In genomic region chr13:51583875-51584730, GRCh38 we compare ENCODE assay signal across 8 cellular contexts. TPM values are rescaled to one million over a fixed set of nuclear protein-coding genes. Genes with fewer than 3 reads are reported as not detected.
DNase-seq lines count a peak whose midpoint lies in the region; ATAC-seq and TF ChIP-seq lines count a peak whose summit lies in the region.

A gene with protein sequence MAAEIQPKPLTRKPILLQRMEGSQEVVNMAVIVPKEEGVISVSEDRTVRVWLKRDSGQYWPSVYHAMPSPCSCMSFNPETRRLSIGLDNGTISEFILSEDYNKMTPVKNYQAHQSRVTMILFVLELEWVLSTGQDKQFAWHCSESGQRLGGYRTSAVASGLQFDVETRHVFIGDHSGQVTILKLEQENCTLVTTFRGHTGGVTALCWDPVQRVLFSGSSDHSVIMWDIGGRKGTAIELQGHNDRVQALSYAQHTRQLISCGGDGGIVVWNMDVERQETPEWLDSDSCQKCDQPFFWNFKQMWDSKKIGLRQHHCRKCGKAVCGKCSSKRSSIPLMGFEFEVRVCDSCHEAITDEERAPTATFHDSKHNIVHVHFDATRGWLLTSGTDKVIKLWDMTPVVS (plus strand): TSS chr13:51584462. CDS start chr13:51584688, 226 bp downstream.

- H4K20me1 ChIP-seq in PC-9 (ENCODE audit: insufficient read depth): no peaks in the 10 kb centered on the region

- no peaks in the 10 kb centered on the region; the same call in 1 of the 2 replicates for H3K9me2 ChIP-seq in PC-9 (ENCODE audit: insufficient read depth)

- peak within 1 kb of the TSS; percentile 82 for H3K4me3 ChIP-seq in Jurkat, Clone E6-1 (ENCODE audit: low read length)
- peak within 1 kb of the TSS; percentile 91 for H3K4me3 ChIP-seq in PC-9
- peak within 1 kb of the TSS; percentile 78 to 90 for H3K4me3 ChIP-seq in mucosa of rectum (ENCODE audit: low read length in 2 of 2)

- peaks cover 28% of the 10 kb centered on the region for H3K4me1 ChIP-seq in PC-9 (replicated peaks; ENCODE audit: insufficient read depth)
- peaks cover 14 to 16% of the 10 kb centered on the region in 2 donors for H3K4me1 ChIP-seq in mucosa of rectum (ENCODE audit: control insufficient read depth in 2 of 2, insufficient read depth in 2 of 2, low read length in 2 of 2)

- H3K36me3 ChIP-seq in PC-9 (ENCODE audit: low read depth): no peaks in the 10 kb centered on the region
- no peaks in the 10 kb centered on the region for H3K36me3 ChIP-seq in mucosa of rectum (ENCODE audit: control insufficient read depth in 2 of 2, insufficient read depth in 2 of 2, low read length in 2 of 2)

- DNase-seq in DMS153 treated with DMSO at 0.1 percent for 48 hours (lab: John Stamatoyannopoulos, UW; ENCODE audit: unreplicated experiment) (peak; percentile 99), PC-9 (peak; percentile 98 to 99), erythroblast (lab: John Stamatoyannopoulos, UW) (peak; percentile 100)
- DNase-seq in Jurkat, Clone E6-1 (ENCODE audit: low read depth, low spot score): peak; percentile 99
- DNase-seq in activated T-cell treated with anti-CD3 and anti-CD28 coated beads, Interleukin-2, amount 50 U/mL, for 24 hours: peak; percentile 100
- DNase-seq in stimulated activated CD8-positive, alpha-beta memory T cell treated with anti-CD3 and anti-CD28 coated beads, Interleukin-4, amount 100 ng/mL, for 48 hours: peak; percentile 100

- no TSS peak for BruUV-seq in PC-9 (replicated peaks; lab: Mats Ljungman, UMichigan)

- CTCF ChIA-PET in PC-9 (lab: Charles Lee): interaction anchor here (1.0 kb wide), 1 partner anchor 131 kb away, joined by 4 read pairs; no protein-coding TSS in a partner anchor

- POLR2A ChIA-PET in PC-9 (lab: Charles Lee; ENCODE audit: unreplicated experiment): interaction anchor here (0.6 to 0.9 kb wide), 2 partner anchors 76 to 131 kb away, joined by 8 to 12 read pairs; partner anchors contain the start of gene INTS6

- H3K27me3 ChIP-seq in PC-9 (ENCODE audit: insufficient read depth, low read depth): no peaks in the 10 kb centered on the region
- H3K27me3 ChIP-seq in mucosa of rectum (ENCODE audit: control insufficient read depth in 2 of 2, insufficient read depth in 2 of 2, low read length in 2 of 2): no peaks in the 10 kb centered on the region

- 0 out of 2 replicates have a peak, but pooled peaks have one; percentile 11 for TF ChIP-seq CTCF in PC-9 (conservative IDR thresholded peaks at IDR 0.05)

- peaks cover 9% of the 10 kb centered on the region for H3K36me3 Mint-ChIP-seq in activated T-cell treated with anti-CD3 and anti-CD28 coated beads, Interleukin-2, amount 50 U/mL, for 24 hours (ENCODE audit: low read depth)

- H3K27ac ChIP-seq in PC-9 (peak within 1 kb of the TSS; percentile 69), mucosa of rectum (ENCODE audit: low read depth in 2 of 2, low read length in 2 of 2) (peak within 1 kb of the TSS; percentile 88 to 91)

- peak; percentile 80 for TF ChIP-seq POLR2A in erythroblast (IDR thresholded peaks at IDR 0.05; ENCODE audit: low read length)

- H3K4me3 Mint-ChIP-seq in activated T-cell treated with anti-CD3 and anti-CD28 coated beads, Interleukin-2, amount 50 U/mL, for 24 hours: peak within 1 kb of the TSS; percentile 86

- intact Hi-C loops in PC-9 (cut with micrococcal nuclease; ENCODE audit: unreplicated experiment): loop anchor here (1.0 to 2.0 kb wide), 4 partner anchors 60 to 147 kb away; partner anchors contain the start of gene INTS6

- H2AFZ ChIP-seq in PC-9: peak within 1 kb of the TSS; percentile 100

- H3K27me3 Mint-ChIP-seq in activated T-cell treated with anti-CD3 and anti-CD28 coated beads, Interleukin-2, amount 50 U/mL, for 24 hours: no peaks in the 10 kb centered on the region

- peak within 1 kb of the TSS; percentile 72 to 81 for H3K9ac ChIP-seq in mucosa of rectum (ENCODE audit: low read depth in 1 of 2, low read length in 2 of 2)

- peaks cover 6% of the 10 kb centered on the region; the same call in 1 of the 2 replicates for H3F3A ChIP-seq in PC-9 (ENCODE audit: insufficient read depth, low read depth)

- no peaks in the 10 kb centered on the region for H3K9me3 Mint-ChIP-seq in activated T-cell treated with anti-CD3 and anti-CD28 coated beads, Interleukin-2, amount 50 U/mL, for 24 hours

- no peaks in the 10 kb centered on the region; the same call in 1 of the 2 replicates for H3K9me3 ChIP-seq in PC-9 (ENCODE audit: insufficient read depth, low read depth)
- H3K9me3 ChIP-seq in mucosa of rectum (ENCODE audit: control insufficient read depth in 2 of 2, low read length in 2 of 2): no peaks in the 10 kb centered on the region

- H3K4me1 Mint-ChIP-seq in activated T-cell treated with anti-CD3 and anti-CD28 coated beads, Interleukin-2, amount 50 U/mL, for 24 hours (ENCODE audit: low read depth): peaks cover 37% of the 10 kb centered on the region

- peak within 1 kb of the TSS; percentile 99 for H3K27ac Mint-ChIP-seq in activated T-cell treated with anti-CD3 and anti-CD28 coated beads, Interleukin-2, amount 50 U/mL, for 24 hours

- H3K4me2 ChIP-seq in PC-9: peak within 1 kb of the TSS; percentile 88

- H3K79me2 ChIP-seq in PC-9 (ENCODE audit: low read depth): peaks cover 43% of the 10 kb centered on the region

- ATAC-seq in GM21619 (IDR thresholded peaks at IDR 0.05; ENCODE audit: unreplicated experiment): peak; percentile 76

RNA-seq across cellular contexts. Expression of the gene that starts here (rescaled TPM):
- 10.6 TPM for polyA plus RNA-seq in Jurkat, Clone E6-1 (2012; ENCODE audit: insufficient read depth, insufficient read length)
- total RNA-seq in PC-9 (2021): 14.1 and 14.3 TPM in 2 replicates

Comparison
In these comparisons a context has a peak if more than half of its experiments do, and no peak if none do; other contexts are left out.
1. Peak in every context shown above with its lines: DNase-seq, ATAC-seq, H3K4me3 ChIP-seq and H3K27ac ChIP-seq.